Comparison of ENCODE assay signal across 1 cellular context in the genomic region with DNA sequence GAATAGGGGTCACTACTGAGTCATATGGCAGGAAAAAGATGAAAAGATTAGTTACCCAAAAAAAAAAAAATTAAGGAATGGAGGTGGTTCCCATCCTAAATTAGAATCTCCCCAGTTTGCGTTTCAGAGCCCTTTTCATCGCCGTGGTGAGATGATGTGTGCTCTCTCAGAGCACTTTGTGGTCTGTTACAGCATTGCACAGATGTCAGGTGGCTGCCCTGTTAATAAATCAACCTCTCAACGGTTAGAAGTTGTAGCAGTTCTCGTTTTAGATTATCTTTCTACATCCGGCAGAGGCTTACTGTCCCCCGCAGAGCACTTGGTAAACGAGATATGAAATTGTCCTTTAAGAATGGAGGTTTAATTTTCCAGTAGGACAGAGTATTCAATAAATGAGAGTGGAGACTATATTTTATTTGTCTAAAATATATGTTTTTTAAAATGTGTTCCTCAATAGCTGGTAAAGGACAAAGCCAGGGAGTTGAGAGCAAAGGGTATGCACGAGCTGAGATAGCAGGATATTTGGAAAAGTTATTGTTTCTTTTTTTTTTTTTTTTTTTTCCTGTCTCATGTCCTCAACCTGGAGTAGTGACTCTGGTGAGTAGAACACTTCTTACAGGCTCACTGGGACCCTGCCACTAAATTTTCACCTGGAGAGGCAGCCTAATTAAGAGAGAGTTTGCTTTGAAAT.
A peak's percentile ranks its signal among the peaks of the same experiment; 100 is the strongest.
TF ChIP-seq lines count a peak whose summit lies in the region.

No MANE protein-coding gene starts in this region.

TF ChIP-seq in K562, 482 proteins besides CTCF, POLR2A, EP300 and RAD21 (continued from another document and continues in another):
- TF ChIP-seq, protein P1, sequence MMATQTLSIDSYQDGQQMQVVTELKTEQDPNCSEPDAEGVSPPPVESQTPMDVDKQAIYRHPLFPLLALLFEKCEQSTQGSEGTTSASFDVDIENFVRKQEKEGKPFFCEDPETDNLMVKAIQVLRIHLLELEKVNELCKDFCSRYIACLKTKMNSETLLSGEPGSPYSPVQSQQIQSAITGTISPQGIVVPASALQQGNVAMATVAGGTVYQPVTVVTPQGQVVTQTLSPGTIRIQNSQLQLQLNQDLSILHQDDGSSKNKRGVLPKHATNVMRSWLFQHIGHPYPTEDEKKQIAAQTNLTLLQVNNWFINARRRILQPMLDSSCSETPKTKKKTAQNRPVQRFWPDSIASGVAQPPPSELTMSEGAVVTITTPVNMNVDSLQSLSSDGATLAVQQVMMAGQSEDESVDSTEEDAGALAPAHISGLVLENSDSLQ (IDR thresholded peaks at IDR 0.05) = peak; percentile 97
- peak; percentile 98 for TF ChIP-seq RNF2 (IDR thresholded peaks at IDR 0.05)
- no peak for TF ChIP-seq ZNF146 (CRISPR knock-in tag; IDR thresholded peaks at IDR 0.05; ENCODE audit: unreplicated experiment)
- TF ChIP-seq ZFP1 (CRISPR knock-in tag; IDR thresholded peaks at IDR 0.05) = no peak
- TF ChIP-seq GATA2 (CRISPR knock-in tag; IDR thresholded peaks at IDR 0.05) = peak; percentile 92
- no peak for TF ChIP-seq POLR2G (IDR thresholded peaks at IDR 0.05; ENCODE audit: low read depth, low read length)
- TF ChIP-seq, protein P2, sequence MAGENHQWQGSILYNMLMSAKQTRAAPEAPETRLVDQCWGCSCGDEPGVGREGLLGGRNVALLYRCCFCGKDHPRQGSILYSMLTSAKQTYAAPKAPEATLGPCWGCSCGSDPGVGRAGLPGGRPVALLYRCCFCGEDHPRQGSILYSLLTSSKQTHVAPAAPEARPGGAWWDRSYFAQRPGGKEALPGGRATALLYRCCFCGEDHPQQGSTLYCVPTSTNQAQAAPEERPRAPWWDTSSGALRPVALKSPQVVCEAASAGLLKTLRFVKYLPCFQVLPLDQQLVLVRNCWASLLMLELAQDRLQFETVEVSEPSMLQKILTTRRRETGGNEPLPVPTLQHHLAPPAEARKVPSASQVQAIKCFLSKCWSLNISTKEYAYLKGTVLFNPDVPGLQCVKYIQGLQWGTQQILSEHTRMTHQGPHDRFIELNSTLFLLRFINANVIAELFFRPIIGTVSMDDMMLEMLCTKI (IDR thresholded peaks at IDR 0.05; ENCODE audit: partially characterized antibody) = no peak
- no peak for TF ChIP-seq SRF (CRISPR knock-in tag; IDR thresholded peaks at IDR 0.05)
- TF ChIP-seq NCOA2 (IDR thresholded peaks at IDR 0.05; ENCODE audit: partially characterized antibody in 2 of 2) = peak; percentile 73 to 78
- TF ChIP-seq, protein P3, sequence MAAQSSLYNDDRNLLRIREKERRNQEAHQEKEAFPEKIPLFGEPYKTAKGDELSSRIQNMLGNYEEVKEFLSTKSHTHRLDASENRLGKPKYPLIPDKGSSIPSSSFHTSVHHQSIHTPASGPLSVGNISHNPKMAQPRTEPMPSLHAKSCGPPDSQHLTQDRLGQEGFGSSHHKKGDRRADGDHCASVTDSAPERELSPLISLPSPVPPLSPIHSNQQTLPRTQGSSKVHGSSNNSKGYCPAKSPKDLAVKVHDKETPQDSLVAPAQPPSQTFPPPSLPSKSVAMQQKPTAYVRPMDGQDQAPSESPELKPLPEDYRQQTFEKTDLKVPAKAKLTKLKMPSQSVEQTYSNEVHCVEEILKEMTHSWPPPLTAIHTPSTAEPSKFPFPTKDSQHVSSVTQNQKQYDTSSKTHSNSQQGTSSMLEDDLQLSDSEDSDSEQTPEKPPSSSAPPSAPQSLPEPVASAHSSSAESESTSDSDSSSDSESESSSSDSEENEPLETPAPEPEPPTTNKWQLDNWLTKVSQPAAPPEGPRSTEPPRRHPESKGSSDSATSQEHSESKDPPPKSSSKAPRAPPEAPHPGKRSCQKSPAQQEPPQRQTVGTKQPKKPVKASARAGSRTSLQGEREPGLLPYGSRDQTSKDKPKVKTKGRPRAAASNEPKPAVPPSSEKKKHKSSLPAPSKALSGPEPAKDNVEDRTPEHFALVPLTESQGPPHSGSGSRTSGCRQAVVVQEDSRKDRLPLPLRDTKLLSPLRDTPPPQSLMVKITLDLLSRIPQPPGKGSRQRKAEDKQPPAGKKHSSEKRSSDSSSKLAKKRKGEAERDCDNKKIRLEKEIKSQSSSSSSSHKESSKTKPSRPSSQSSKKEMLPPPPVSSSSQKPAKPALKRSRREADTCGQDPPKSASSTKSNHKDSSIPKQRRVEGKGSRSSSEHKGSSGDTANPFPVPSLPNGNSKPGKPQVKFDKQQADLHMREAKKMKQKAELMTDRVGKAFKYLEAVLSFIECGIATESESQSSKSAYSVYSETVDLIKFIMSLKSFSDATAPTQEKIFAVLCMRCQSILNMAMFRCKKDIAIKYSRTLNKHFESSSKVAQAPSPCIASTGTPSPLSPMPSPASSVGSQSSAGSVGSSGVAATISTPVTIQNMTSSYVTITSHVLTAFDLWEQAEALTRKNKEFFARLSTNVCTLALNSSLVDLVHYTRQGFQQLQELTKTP (IDR thresholded peaks at IDR 0.05; ENCODE audit: low read depth in 1 of 2, partially characterized antibody in 2 of 2) = peak; percentile 39 to 92
- TF ChIP-seq NFE2L1 (tag; IDR thresholded peaks at IDR 0.05; ENCODE audit: borderline replicate concordance, low read depth) = no peak
- TF ChIP-seq FIP1L1 (IDR thresholded peaks at IDR 0.05; ENCODE audit: low read depth, low read length, poor library complexity, severe bottlenecking) = no peak
- peak; percentile 48; the same call in 1 of the 2 replicates for TF ChIP-seq ZNF239 (CRISPR knock-in tag; IDR thresholded peaks at IDR 0.05)
- TF ChIP-seq ZKSCAN3 (CRISPR knock-in tag; IDR thresholded peaks at IDR 0.05) = no peak
- no peak; the same call in 1 of the 2 replicates for TF ChIP-seq L3MBTL2 (IDR thresholded peaks at IDR 0.05)
- TF ChIP-seq, protein P4, sequence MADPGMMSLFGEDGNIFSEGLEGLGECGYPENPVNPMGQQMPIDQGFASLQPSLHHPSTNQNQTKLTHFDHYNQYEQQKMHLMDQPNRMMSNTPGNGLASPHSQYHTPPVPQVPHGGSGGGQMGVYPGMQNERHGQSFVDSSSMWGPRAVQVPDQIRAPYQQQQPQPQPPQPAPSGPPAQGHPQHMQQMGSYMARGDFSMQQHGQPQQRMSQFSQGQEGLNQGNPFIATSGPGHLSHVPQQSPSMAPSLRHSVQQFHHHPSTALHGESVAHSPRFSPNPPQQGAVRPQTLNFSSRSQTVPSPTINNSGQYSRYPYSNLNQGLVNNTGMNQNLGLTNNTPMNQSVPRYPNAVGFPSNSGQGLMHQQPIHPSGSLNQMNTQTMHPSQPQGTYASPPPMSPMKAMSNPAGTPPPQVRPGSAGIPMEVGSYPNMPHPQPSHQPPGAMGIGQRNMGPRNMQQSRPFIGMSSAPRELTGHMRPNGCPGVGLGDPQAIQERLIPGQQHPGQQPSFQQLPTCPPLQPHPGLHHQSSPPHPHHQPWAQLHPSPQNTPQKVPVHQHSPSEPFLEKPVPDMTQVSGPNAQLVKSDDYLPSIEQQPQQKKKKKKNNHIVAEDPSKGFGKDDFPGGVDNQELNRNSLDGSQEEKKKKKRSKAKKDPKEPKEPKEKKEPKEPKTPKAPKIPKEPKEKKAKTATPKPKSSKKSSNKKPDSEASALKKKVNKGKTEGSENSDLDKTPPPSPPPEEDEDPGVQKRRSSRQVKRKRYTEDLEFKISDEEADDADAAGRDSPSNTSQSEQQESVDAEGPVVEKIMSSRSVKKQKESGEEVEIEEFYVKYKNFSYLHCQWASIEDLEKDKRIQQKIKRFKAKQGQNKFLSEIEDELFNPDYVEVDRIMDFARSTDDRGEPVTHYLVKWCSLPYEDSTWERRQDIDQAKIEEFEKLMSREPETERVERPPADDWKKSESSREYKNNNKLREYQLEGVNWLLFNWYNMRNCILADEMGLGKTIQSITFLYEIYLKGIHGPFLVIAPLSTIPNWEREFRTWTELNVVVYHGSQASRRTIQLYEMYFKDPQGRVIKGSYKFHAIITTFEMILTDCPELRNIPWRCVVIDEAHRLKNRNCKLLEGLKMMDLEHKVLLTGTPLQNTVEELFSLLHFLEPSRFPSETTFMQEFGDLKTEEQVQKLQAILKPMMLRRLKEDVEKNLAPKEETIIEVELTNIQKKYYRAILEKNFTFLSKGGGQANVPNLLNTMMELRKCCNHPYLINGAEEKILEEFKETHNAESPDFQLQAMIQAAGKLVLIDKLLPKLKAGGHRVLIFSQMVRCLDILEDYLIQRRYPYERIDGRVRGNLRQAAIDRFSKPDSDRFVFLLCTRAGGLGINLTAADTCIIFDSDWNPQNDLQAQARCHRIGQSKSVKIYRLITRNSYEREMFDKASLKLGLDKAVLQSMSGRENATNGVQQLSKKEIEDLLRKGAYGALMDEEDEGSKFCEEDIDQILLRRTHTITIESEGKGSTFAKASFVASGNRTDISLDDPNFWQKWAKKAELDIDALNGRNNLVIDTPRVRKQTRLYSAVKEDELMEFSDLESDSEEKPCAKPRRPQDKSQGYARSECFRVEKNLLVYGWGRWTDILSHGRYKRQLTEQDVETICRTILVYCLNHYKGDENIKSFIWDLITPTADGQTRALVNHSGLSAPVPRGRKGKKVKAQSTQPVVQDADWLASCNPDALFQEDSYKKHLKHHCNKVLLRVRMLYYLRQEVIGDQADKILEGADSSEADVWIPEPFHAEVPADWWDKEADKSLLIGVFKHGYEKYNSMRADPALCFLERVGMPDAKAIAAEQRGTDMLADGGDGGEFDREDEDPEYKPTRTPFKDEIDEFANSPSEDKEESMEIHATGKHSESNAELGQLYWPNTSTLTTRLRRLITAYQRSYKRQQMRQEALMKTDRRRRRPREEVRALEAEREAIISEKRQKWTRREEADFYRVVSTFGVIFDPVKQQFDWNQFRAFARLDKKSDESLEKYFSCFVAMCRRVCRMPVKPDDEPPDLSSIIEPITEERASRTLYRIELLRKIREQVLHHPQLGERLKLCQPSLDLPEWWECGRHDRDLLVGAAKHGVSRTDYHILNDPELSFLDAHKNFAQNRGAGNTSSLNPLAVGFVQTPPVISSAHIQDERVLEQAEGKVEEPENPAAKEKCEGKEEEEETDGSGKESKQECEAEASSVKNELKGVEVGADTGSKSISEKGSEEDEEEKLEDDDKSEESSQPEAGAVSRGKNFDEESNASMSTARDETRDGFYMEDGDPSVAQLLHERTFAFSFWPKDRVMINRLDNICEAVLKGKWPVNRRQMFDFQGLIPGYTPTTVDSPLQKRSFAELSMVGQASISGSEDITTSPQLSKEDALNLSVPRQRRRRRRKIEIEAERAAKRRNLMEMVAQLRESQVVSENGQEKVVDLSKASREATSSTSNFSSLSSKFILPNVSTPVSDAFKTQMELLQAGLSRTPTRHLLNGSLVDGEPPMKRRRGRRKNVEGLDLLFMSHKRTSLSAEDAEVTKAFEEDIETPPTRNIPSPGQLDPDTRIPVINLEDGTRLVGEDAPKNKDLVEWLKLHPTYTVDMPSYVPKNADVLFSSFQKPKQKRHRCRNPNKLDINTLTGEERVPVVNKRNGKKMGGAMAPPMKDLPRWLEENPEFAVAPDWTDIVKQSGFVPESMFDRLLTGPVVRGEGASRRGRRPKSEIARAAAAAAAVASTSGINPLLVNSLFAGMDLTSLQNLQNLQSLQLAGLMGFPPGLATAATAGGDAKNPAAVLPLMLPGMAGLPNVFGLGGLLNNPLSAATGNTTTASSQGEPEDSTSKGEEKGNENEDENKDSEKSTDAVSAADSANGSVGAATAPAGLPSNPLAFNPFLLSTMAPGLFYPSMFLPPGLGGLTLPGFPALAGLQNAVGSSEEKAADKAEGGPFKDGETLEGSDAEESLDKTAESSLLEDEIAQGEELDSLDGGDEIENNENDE (IDR thresholded peaks at IDR 0.05; ENCODE audit: low read depth, low read length) = no peak
- peak in 1 of 2 experiments; percentile 91; a peak in 2 of 4 replicates for TF ChIP-seq TEAD1 (CRISPR knock-in tag; IDR thresholded peaks at IDR 0.05)
- peak; percentile 91 for TF ChIP-seq TRIM24 (IDR thresholded peaks at IDR 0.05)
- TF ChIP-seq BDP1 (IDR thresholded peaks at IDR 0.05; ENCODE audit: insufficient read depth, insufficient read length) = no peak
- no peak for TF ChIP-seq KLF13 (tag; IDR thresholded peaks at IDR 0.05; ENCODE audit: borderline replicate concordance, low read depth)
- no peak for TF ChIP-seq RBM15 (IDR thresholded peaks at IDR 0.05; ENCODE audit: insufficient read depth, low read length)
- TF ChIP-seq ELF1 (tag; IDR thresholded peaks at IDR 0.05) = peak; percentile 54
- no peak for TF ChIP-seq CHD2 (IDR thresholded peaks at IDR 0.05; ENCODE audit: low read depth, low read length)
- TF ChIP-seq KLF6 (CRISPR knock-in tag; IDR thresholded peaks at IDR 0.05; ENCODE audit: borderline replicate concordance) = no peak
- no peak for TF ChIP-seq ELF4 (CRISPR knock-in tag; IDR thresholded peaks at IDR 0.05)
- TF ChIP-seq POLR2B (IDR thresholded peaks at IDR 0.05; ENCODE audit: low read depth, partially characterized antibody) = no peak
- TF ChIP-seq, protein P5, sequence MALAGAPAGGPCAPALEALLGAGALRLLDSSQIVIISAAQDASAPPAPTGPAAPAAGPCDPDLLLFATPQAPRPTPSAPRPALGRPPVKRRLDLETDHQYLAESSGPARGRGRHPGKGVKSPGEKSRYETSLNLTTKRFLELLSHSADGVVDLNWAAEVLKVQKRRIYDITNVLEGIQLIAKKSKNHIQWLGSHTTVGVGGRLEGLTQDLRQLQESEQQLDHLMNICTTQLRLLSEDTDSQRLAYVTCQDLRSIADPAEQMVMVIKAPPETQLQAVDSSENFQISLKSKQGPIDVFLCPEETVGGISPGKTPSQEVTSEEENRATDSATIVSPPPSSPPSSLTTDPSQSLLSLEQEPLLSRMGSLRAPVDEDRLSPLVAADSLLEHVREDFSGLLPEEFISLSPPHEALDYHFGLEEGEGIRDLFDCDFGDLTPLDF (CRISPR knock-in tag; IDR thresholded peaks at IDR 0.05) = no peak
- TF ChIP-seq SMARCB1 (IDR thresholded peaks at IDR 0.05; ENCODE audit: insufficient read length, low read depth) = peak; percentile 23
- no peak for TF ChIP-seq ZNF253 (CRISPR knock-in tag; conservative IDR thresholded peaks at IDR 0.05)
- TF ChIP-seq HNRNPLL (IDR thresholded peaks at IDR 0.05; ENCODE audit: low read depth, low read length, poor library complexity, severe bottlenecking) = no peak
- TF ChIP-seq NONO (IDR thresholded peaks at IDR 0.05; ENCODE audit: low read depth in 2 of 2, low read length in 1 of 2) = peak in 1 of 2 experiments; percentile 61; a peak in 1 of 4 replicates
- no peak; the same call in none of the 2 replicates for TF ChIP-seq HLTF (IDR thresholded peaks at IDR 0.05)
- TF ChIP-seq, protein P6, sequence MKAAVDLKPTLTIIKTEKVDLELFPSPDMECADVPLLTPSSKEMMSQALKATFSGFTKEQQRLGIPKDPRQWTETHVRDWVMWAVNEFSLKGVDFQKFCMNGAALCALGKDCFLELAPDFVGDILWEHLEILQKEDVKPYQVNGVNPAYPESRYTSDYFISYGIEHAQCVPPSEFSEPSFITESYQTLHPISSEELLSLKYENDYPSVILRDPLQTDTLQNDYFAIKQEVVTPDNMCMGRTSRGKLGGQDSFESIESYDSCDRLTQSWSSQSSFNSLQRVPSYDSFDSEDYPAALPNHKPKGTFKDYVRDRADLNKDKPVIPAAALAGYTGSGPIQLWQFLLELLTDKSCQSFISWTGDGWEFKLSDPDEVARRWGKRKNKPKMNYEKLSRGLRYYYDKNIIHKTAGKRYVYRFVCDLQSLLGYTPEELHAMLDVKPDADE (conservative IDR thresholded peaks at IDR 0.05; ENCODE audit: control insufficient read depth, low read depth, low read length) = no peak; the same call in 1 of the 2 replicates
- TF ChIP-seq DPF2 (IDR thresholded peaks at IDR 0.05) = peak; percentile 98
- peak; percentile 98 for TF ChIP-seq ETV5 (CRISPR knock-in tag; IDR thresholded peaks at IDR 0.05; ENCODE audit: low read depth)
- peak; percentile 71; the same call in 1 of the 2 replicates for TF ChIP-seq MTA1 (IDR thresholded peaks at IDR 0.05; ENCODE audit: borderline replicate concordance)
- TF ChIP-seq ZBED1 (IDR thresholded peaks at IDR 0.05) = peak; percentile 93
- TF ChIP-seq CBFA2T3 (IDR thresholded peaks at IDR 0.05) = peak; percentile 98
- no peak for TF ChIP-seq HDGF (IDR thresholded peaks at IDR 0.05)
- TF ChIP-seq ZNF79 (CRISPR knock-in tag; IDR thresholded peaks at IDR 0.05; ENCODE audit: low read depth) = no peak
- TF ChIP-seq SMAD2 (IDR thresholded peaks at IDR 0.05; ENCODE audit: low read depth, low read length) = no peak
- no peak for TF ChIP-seq CHD1 (IDR thresholded peaks at IDR 0.05; ENCODE audit: low read length)
